9 cellular contexts compared by ENCODE assay signal in genomic region chr20:11676618-11677289, GRCh38.
DNase-seq lines count a peak whose midpoint lies in the region; ATAC-seq, FAIRE-seq and TF ChIP-seq lines count a peak whose summit lies in the region.
"Had no signal": no experiment of that assay in that cellular context is flagged by ENCODE, and none has a peak within 500 bp of the region (broad histone marks: within the 10 kb centered on the region; RNA-seq: fewer than 3 reads in every experiment).

No MANE protein-coding gene starts in this region.

- DNase-seq in AG09319 (ENCODE audit: extremely low read depth, low read depth): peak; percentile 23
- peak; percentile 32 for DNase-seq in GM10248 (ENCODE audit: extremely low spot score)
- DNase-seq in NCI-H1105 treated with DMSO at 0.1 percent for 48 hours (lab: John Stamatoyannopoulos, UW): peak; percentile 66
- peak; percentile 6 for DNase-seq in astrocyte (ENCODE audit: low read depth)
- DNase-seq in iPS-NIHi11 (ENCODE audit: low spot score): peak; percentile 75
- DNase-seq in stimulated activated naive B cell treated with anti-CD40 and anti-IgM and Interleukin-4, amounts not matched to agents 10 μg/mL and 1 μg/mL and 100 μg/mL, for 72 hours: no peak
- no peak for DNase-seq in DMS114 treated with DMSO at 0.1 percent for 48 hours (lab: John Stamatoyannopoulos, UW; ENCODE audit: unreplicated experiment)

- H3K4me3 ChIP-seq in astrocyte (ENCODE audit: insufficient read depth, low read depth, low read length): no peak overlapping the region

- H3K9me3 Mint-ChIP-seq in astrocyte (ENCODE audit: unreplicated experiment): no peaks in the 10 kb centered on the region
- no peaks in the 10 kb centered on the region for H3K9me3 Mint-ChIP-seq in stimulated activated naive B cell treated with anti-CD40 and anti-IgM and Interleukin-4, amounts not matched to agents 10 μg/mL and 1 μg/mL and 100 μg/mL, for 72 hours

- H3K4me1 ChIP-seq in astrocyte (ENCODE audit: insufficient read depth, low read length): no peaks in the 10 kb centered on the region

- no peak overlapping the region for H3K9ac ChIP-seq in astrocyte (ENCODE audit: low read length)

- H3K27ac Mint-ChIP-seq in astrocyte (ENCODE audit: unreplicated experiment): no peak overlapping the region
- H3K27ac Mint-ChIP-seq in stimulated activated naive B cell treated with anti-CD40 and anti-IgM and Interleukin-4, amounts not matched to agents 10 μg/mL and 1 μg/mL and 100 μg/mL, for 72 hours: no peak overlapping the region
- H3K27ac Mint-ChIP-seq: memory B cell had no signal

- H3K9me3 ChIP-seq in astrocyte (ENCODE audit: insufficient read depth, low read depth, low read length): no peaks in the 10 kb centered on the region

- no peaks in the 10 kb centered on the region for H3K79me2 ChIP-seq in astrocyte (ENCODE audit: insufficient read depth, low read length)

- ATAC-seq in stimulated activated naive B cell treated with anti-CD40 and anti-IgM and Interleukin-4, amounts not matched to agents 10 μg/mL and 1 μg/mL and 100 μg/mL, for 72 hours (replicated peaks): peak; percentile 58 to 64
- ATAC-seq in activated CD4-positive, CD25-positive, alpha-beta regulatory T cell treated with anti-CD3 and anti-CD28 coated beads, Interleukin-2, amount 50 U/mL, for 24 hours: no peak

- TF ChIP-seq CTCF in AG09319 (IDR thresholded peaks at IDR 0.05; ENCODE audit: low read depth, low read length) (peak; percentile 81), GM10248 (IDR thresholded peaks at IDR 0.05; ENCODE audit: control extremely low read depth, extremely low read depth, low read depth, missing control alignments) (peak; percentile 60), astrocyte (IDR thresholded peaks at IDR 0.05; ENCODE audit: insufficient read depth, low read depth, low read length) (peak; percentile 76)

- H3K4me1 Mint-ChIP-seq in astrocyte (ENCODE audit: low read depth, unreplicated experiment): peaks cover 2% of the 10 kb centered on the region
- H3K4me1 Mint-ChIP-seq in stimulated activated naive B cell treated with anti-CD40 and anti-IgM and Interleukin-4, amounts not matched to agents 10 μg/mL and 1 μg/mL and 100 μg/mL, for 72 hours: no peaks in the 10 kb centered on the region
- H3K4me1 Mint-ChIP-seq: memory B cell had no signal

- peaks cover 9% of the 10 kb centered on the region for H3K27me3 ChIP-seq in astrocyte (ENCODE audit: insufficient read depth, low read length)

- no peaks in the 10 kb centered on the region for H3K36me3 Mint-ChIP-seq in astrocyte (ENCODE audit: low read depth, unreplicated experiment)
- no peaks in the 10 kb centered on the region for H3K36me3 Mint-ChIP-seq in stimulated activated naive B cell treated with anti-CD40 and anti-IgM and Interleukin-4, amounts not matched to agents 10 μg/mL and 1 μg/mL and 100 μg/mL, for 72 hours
- H3K36me3 Mint-ChIP-seq: memory B cell had no signal

- CTCF ChIA-PET in GM10248 (lab: Yijun Ruan, JAX): interaction anchor here (1.1 to 1.6 kb wide), 2 partner anchors 9 to 28 kb away, joined by 3 read pairs; no protein-coding TSS in a partner anchor

- H3K4me3 Mint-ChIP-seq in astrocyte (ENCODE audit: unreplicated experiment): no peak overlapping the region
- no peak overlapping the region for H3K4me3 Mint-ChIP-seq in stimulated activated naive B cell treated with anti-CD40 and anti-IgM and Interleukin-4, amounts not matched to agents 10 μg/mL and 1 μg/mL and 100 μg/mL, for 72 hours
- H3K4me3 Mint-ChIP-seq: memory B cell had no signal

- H4K20me1 ChIP-seq in astrocyte (ENCODE audit: insufficient read depth, low read length): no peaks in the 10 kb centered on the region

- no peak overlapping the region for H2AFZ ChIP-seq in astrocyte (ENCODE audit: low read depth, low read length)

- POLR2A ChIA-PET in GM10248 (lab: Yijun Ruan, JAX): no interaction called here

- H3K27me3 Mint-ChIP-seq in astrocyte (ENCODE audit: low read depth, unreplicated experiment): peaks cover 6% of the 10 kb centered on the region
- H3K27me3 Mint-ChIP-seq in stimulated activated naive B cell treated with anti-CD40 and anti-IgM and Interleukin-4, amounts not matched to agents 10 μg/mL and 1 μg/mL and 100 μg/mL, for 72 hours: no peaks in the 10 kb centered on the region
- H3K27me3 Mint-ChIP-seq: memory B cell had no signal

- H3K36me3 ChIP-seq in astrocyte (ENCODE audit: insufficient read depth, low read length): no peaks in the 10 kb centered on the region

- peak; percentile 41 for FAIRE-seq in astrocyte (lab: Jason Lieb, UNC)

- no peak overlapping the region for H3K27ac ChIP-seq in astrocyte (ENCODE audit: low read depth, low read length)

- peak overlapping the region; percentile 11 for H3K4me2 ChIP-seq in astrocyte (ENCODE audit: low read length)

Comparison
In these comparisons a context has a peak if more than half of its experiments do, and no peak if none do; other contexts are left out.
1. DNase-seq: peak in AG09319 (single experiment), GM10248 (single experiment), NCI-H1105 treated with DMSO at 0.1 percent for 48 hours (single experiment), astrocyte (single experiment) and iPS-NIHi11 (single experiment); none in stimulated activated naive B cell treated with anti-CD40 and anti-IgM and Interleukin-4, amounts not matched to agents 10 μg/mL and 1 μg/mL and 100 μg/mL, for 72 hours (single experiment) and DMS114 treated with DMSO at 0.1 percent for 48 hours (single experiment).
2. ATAC-seq: peak in stimulated activated naive B cell treated with anti-CD40 and anti-IgM and Interleukin-4, amounts not matched to agents 10 μg/mL and 1 μg/mL and 100 μg/mL, for 72 hours (2 of 2); none in activated CD4-positive, CD25-positive, alpha-beta regulatory T cell treated with anti-CD3 and anti-CD28 coated beads, Interleukin-2, amount 50 U/mL, for 24 hours (0 of 2).
3. Peak in every context shown above with its lines, with median percentiles within 50 percentile points of each other: CTCF ChIP-seq.